In the genomic region with DNA sequence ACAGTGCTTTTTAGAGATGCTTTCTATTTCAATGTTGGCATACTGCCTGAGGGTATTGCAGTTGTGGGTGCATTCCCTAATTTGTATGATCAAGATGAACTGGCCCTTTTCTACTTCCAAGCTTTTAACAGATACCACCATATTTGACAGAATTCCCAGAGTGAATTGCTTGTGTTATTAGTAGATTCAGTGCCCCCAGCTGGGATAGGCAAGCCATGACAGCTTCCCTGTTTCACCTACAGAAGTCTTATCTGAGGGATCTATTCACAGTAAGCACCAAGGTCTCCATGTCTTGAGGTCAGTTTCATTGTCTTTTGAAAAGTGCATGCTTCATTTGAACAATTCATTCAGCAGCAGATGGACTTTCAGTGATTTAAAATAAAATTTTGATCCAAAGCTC, we compare ENCODE assay signal across 1 cellular context.
TF ChIP-seq lines count a peak whose summit lies in the region.

No MANE protein-coding gene starts in this region.

TF ChIP-seq in endothelial cell of umbilical vein, 7 proteins besides CTCF, POLR2A, EP300 and RAD21 (continued from another document):
- no peak for TF ChIP-seq EZH2 (IDR thresholded peaks at IDR 0.05; ENCODE audit: borderline replicate concordance, low read depth, low read length, severe bottlenecking)
- TF ChIP-seq MYC (IDR thresholded peaks at IDR 0.05; ENCODE audit: low read depth, low read length), result no peak
